In the genomic region with DNA sequence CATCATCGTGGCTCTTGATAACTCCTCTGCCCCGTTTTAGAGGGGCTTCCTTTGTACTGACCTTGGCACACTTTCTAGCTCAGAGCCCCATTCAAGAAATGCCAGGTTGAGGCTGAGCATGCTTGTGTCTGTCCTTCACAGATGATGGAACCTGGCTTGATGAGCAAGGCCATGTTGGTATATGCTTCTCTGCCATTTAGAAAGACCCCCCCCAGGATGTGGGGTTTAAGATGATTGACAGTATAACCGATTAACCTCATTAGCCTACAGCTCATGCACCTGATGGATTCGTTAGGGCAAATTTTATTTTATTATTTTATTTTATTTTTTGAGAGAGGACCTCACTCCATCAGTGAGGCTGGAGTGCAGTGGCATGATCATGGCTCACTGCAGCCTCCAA, we compare ENCODE assay signal across 9 cellular contexts. TPM values are rescaled to one million over a fixed set of nuclear protein-coding genes. Genes with fewer than 3 reads are reported as not detected.
DNase-seq lines count a peak whose midpoint lies in the region; ATAC-seq, FAIRE-seq and TF ChIP-seq lines count a peak whose summit lies in the region.
"Had no signal": no experiment of that assay in that cellular context is flagged by ENCODE, and none has a peak within 500 bp of the region (broad histone marks: within the 10 kb centered on the region; RNA-seq: fewer than 3 reads in every experiment).

No MANE protein-coding gene starts in this region.

- no peaks in the 10 kb centered on the region for H3K9me1 ChIP-seq in K562 (ENCODE audit: control insufficient read depth, insufficient read depth, low read length)

- H3K4me1 ChIP-seq in K562 (replicated peaks in 1 of 2; ENCODE audit: control insufficient read depth in 2 of 2, insufficient read depth in 2 of 2, low read length in 2 of 2) (peaks cover 12% of the 10 kb centered on the region in 2 experiments), parathyroid adenoma (peaks cover 18% of the 10 kb centered on the region)

- H3K4me2 ChIP-seq in K562 (ENCODE audit: insufficient read depth, low read length) (0 out of 2 replicates have a peak overlapping the region, but pooled peaks have one; percentile 16), parathyroid adenoma (ENCODE audit: low read length) (peak overlapping the region; percentile 30)

- peaks cover 2 to 19% of the 10 kb centered on the region in 2 experiments; a peak in 2 of 5 replicates for H3K27me3 ChIP-seq in K562 (ENCODE audit: control insufficient read depth in 2 of 2, insufficient read depth in 2 of 2, low read length in 2 of 2)
- H3K27me3 ChIP-seq in parathyroid adenoma (ENCODE audit: control insufficient read depth, insufficient read depth, low read length): no peaks in the 10 kb centered on the region

- no peak for TF ChIP-seq RAD21 in K562 (CRISPR knock-in tag; conservative IDR thresholded peaks at IDR 0.05 in 1 of 2, IDR thresholded peaks at IDR 0.05 in 1 of 2)

- no TSS peak for BruUV-seq in K562 (replicated peaks; lab: Mats Ljungman, UMichigan)

- no peak for DNase-seq in GM12892 (ENCODE audit: insufficient read length)
- no peak for DNase-seq in K562 (ENCODE audit: extremely low read depth in 1 of 4, low spot score in 3 of 4)
- DNase-seq in NCI-H524 treated with DMSO at 0.1 percent for 48 hours (lab: John Stamatoyannopoulos, UW): no peak
- no peak for DNase-seq in occipital lobe (lab: John Stamatoyannopoulos, UW)
- DNase-seq: retina had no signal

- TF ChIP-seq POLR2A in GM12892 (IDR thresholded peaks at IDR 0.05; ENCODE audit: low read depth, low read length): no peak
- TF ChIP-seq POLR2A in K562 (conservative IDR thresholded peaks at IDR 0.05): no peak

- peak; percentile 11 for ATAC-seq in HG03175 (IDR thresholded peaks at IDR 0.05; ENCODE audit: unreplicated experiment)
- no peak for ATAC-seq in K562
- no peak for ATAC-seq in GM18909 (IDR thresholded peaks at IDR 0.05; ENCODE audit: poor library complexity, unreplicated experiment)
- ATAC-seq in GM18519 (IDR thresholded peaks at IDR 0.05; ENCODE audit: low FRiP score, unreplicated experiment): no peak

- intact Hi-C loops in K562 (cut with micrococcal nuclease): no loop called here

- H3K9ac ChIP-seq in K562 (ENCODE audit: insufficient read depth in 1 of 2, low read depth in 2 of 2, low read length in 2 of 2): peak overlapping the region; percentile 28 to 53; a peak in 1 of 4 replicates
- H3K9ac ChIP-seq in parathyroid adenoma: no peak overlapping the region

- POLR2A ChIA-PET in K562 (lab: Yijun Ruan, JAX): no interaction called here

- FAIRE-seq in GM12892 (lab: Jason Lieb, UNC) (peak; percentile 17), K562 (lab: Jason Lieb, UNC) (no peak)

- TF ChIP-seq CTCF in K562 (IDR thresholded peaks at IDR 0.05 in 2 of 3, conservative IDR thresholded peaks at IDR 0.05 in 1 of 3; ENCODE audit: insufficient read depth in 2 of 3, low read depth in 1 of 3, low read length in 3 of 3): no peak
- TF ChIP-seq CTCF in parathyroid adenoma (IDR thresholded peaks at IDR 0.05): no peak

- peak overlapping the region; percentile 75; the same call in 1 of the 2 replicates for H2AFZ ChIP-seq in K562 (ENCODE audit: low read depth, low read length)
- peak overlapping the region; percentile 76 for H2AFZ ChIP-seq in parathyroid adenoma

- CTCF ChIA-PET in K562 (lab: Yijun Ruan, JAX; ENCODE audit: low intra/inter-chr PET ratio): no interaction called here

- WGBS in K562 (ENCODE audit: insufficient coverage, low coverage, missing lambda C conversion rate): 22% methylated on average over 4 of the region's 4 CpGs

- H3K36me3 ChIP-seq in K562 (ENCODE audit: control insufficient read depth, insufficient read depth, low read length): no peaks in the 10 kb centered on the region
- no peaks in the 10 kb centered on the region for H3K36me3 ChIP-seq in parathyroid adenoma (ENCODE audit: control insufficient read depth, insufficient read depth, low read length)

- H4K20me1 ChIP-seq in K562 (replicated peaks; ENCODE audit: control insufficient read depth, insufficient read depth, low read length): no peaks in the 10 kb centered on the region

- in situ Hi-C loops in K562 (cut with MboI): no loop called here

- no peak for TF ChIP-seq EP300 in K562 (IDR thresholded peaks at IDR 0.05; ENCODE audit: low read length)

- H3K9me3 ChIP-seq in K562 (replicated peaks; ENCODE audit: control insufficient read depth, insufficient read depth, low read depth, low read length) (no peaks in the 10 kb centered on the region), parathyroid adenoma (ENCODE audit: control insufficient read depth, low read length) (no peaks in the 10 kb centered on the region)

- H3K27ac ChIP-seq in K562 (ENCODE audit: extremely low read depth, low read depth, low read length): no peak overlapping the region
- H3K27ac ChIP-seq in parathyroid adenoma: peak overlapping the region; percentile 90

- no peak overlapping the region for H3K4me3 ChIP-seq in K562
- no peak overlapping the region for H3K4me3 ChIP-seq in parathyroid adenoma (ENCODE audit: low read depth, low read length)

- H3K79me2 ChIP-seq in K562 (ENCODE audit: control insufficient read depth, insufficient read depth, low read length) (no peaks in the 10 kb centered on the region), parathyroid adenoma (peaks cover 21% of the 10 kb centered on the region)

TF ChIP-seq in K562, 482 proteins besides CTCF, POLR2A, EP300 and RAD21 (continues in another document):
- TF ChIP-seq, protein P1, sequence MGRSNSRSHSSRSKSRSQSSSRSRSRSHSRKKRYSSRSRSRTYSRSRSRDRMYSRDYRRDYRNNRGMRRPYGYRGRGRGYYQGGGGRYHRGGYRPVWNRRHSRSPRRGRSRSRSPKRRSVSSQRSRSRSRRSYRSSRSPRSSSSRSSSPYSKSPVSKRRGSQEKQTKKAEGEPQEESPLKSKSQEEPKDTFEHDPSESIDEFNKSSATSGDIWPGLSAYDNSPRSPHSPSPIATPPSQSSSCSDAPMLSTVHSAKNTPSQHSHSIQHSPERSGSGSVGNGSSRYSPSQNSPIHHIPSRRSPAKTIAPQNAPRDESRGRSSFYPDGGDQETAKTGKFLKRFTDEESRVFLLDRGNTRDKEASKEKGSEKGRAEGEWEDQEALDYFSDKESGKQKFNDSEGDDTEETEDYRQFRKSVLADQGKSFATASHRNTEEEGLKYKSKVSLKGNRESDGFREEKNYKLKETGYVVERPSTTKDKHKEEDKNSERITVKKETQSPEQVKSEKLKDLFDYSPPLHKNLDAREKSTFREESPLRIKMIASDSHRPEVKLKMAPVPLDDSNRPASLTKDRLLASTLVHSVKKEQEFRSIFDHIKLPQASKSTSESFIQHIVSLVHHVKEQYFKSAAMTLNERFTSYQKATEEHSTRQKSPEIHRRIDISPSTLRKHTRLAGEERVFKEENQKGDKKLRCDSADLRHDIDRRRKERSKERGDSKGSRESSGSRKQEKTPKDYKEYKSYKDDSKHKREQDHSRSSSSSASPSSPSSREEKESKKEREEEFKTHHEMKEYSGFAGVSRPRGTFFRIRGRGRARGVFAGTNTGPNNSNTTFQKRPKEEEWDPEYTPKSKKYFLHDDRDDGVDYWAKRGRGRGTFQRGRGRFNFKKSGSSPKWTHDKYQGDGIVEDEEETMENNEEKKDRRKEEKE (IDR thresholded peaks at IDR 0.05; ENCODE audit: borderline replicate concordance in 1 of 2, control insufficient read depth in 1 of 2, low read depth in 2 of 2, low read length in 1 of 2): no peak
- TF ChIP-seq KDM4B (IDR thresholded peaks at IDR 0.05; ENCODE audit: borderline replicate concordance in 2 of 2, low read depth in 1 of 2): no peak

RNA-seq across cellular contexts. Expression of a gene that starts 21.0 kb away (rescaled TPM):
- polyA plus RNA-seq in GM12892 (2012; ENCODE audit: missing spikeins): 72.4 TPM
- total RNA-seq in K562 (2011; cell fraction: chromatin; rRNA removed; ENCODE audit: low replicate concordance): not detected in 2 replicates
- total RNA-seq in K562 (2011; cell fraction: nucleolus; rRNA removed): 0.50 TPM in 1 of 2 replicates, not detected in the other
- not detected in 2 replicates for total RNA-seq in K562 (2011; cell fraction: nucleoplasm; rRNA removed)
- 1.0 and 3.4 TPM in 2 replicates for total RNA-seq in K562 (2014; rRNA removed)
- 0.26 TPM in 1 of 2 replicates, not detected in the other for total RNA-seq in K562 (2014; rRNA removed; fragmentation: Illumina TruSeq; extraction: Trizol)
- total RNA-seq in K562 (2015; rRNA removed; fragmentation: Illumina TruSeq; extraction: Trizol): 2.1 and 2.9 TPM in 2 replicates
- 0.31 and 0.49 TPM in 2 replicates for total RNA-seq in K562 (2021)
- polyA plus RNA-seq in K562 (2011; rRNA removed): 0.32 TPM in 1 of 2 replicates, not detected in the other
- 0.31 and 0.58 TPM in 2 replicates for polyA plus RNA-seq in K562 (2011; cell fraction: cytosol; rRNA removed)
- polyA plus RNA-seq in K562 (2011; cell fraction: nucleus; rRNA removed): not detected in 2 replicates
- polyA plus RNA-seq in K562 (2012): 1.8 and 2.3 TPM in 2 replicates
- polyA plus RNA-seq in K562 (2014; fragmentation: Illumina TruSeq; extraction: Trizol): 0.55 and 1.1 TPM in 2 replicates
- under 1 TPM; 0.13 to 0.28 TPM for polyA plus RNA-seq in K562 (2014; fragmentation: Nextera tagmentation; extraction: Ambion mirVana)
- 1.0 and 1.3 TPM in 2 replicates for polyA plus RNA-seq in K562 (2014; rRNA removed)
- polyA minus RNA-seq in K562 (2011; rRNA and poly(A)+ RNA removed): not detected in 2 replicates
- polyA minus RNA-seq in K562 (2011; cell fraction: cytosol; rRNA and poly(A)+ RNA removed): not detected in 2 replicates
- not detected in 2 replicates for polyA minus RNA-seq in K562 (2011; cell fraction: nucleus; rRNA and poly(A)+ RNA removed)
- total RNA-seq in occipital lobe: 0.47 TPM

RNA-seq across cellular contexts. Expression of a gene that starts 35.2 kb away (rescaled TPM):
- 3.9 TPM for polyA plus RNA-seq in GM12892 (2012; ENCODE audit: missing spikeins)
- 0.09 TPM in 1 of 2 replicates, not detected in the other for total RNA-seq in K562 (2011; cell fraction: chromatin; rRNA removed; ENCODE audit: low replicate concordance)
- not detected in 2 replicates for total RNA-seq in K562 (2011; cell fraction: nucleolus; rRNA removed)
- total RNA-seq in K562 (2011; cell fraction: nucleoplasm; rRNA removed): not detected in 2 replicates
- total RNA-seq in K562 (2014; rRNA removed) (not detected in 2 replicates), K562 (2014; rRNA removed; fragmentation: Illumina TruSeq; extraction: Trizol) (not detected in 2 replicates), K562 (2015; rRNA removed; fragmentation: Illumina TruSeq; extraction: Trizol) (0.11 TPM in 1 of 2 replicates, not detected in the other), K562 (2021) (1.5 and 3.2 TPM in 2 replicates), occipital lobe (2.5 TPM)
- polyA plus RNA-seq in K562 (2011; rRNA removed) (0.08 TPM in 1 of 2 replicates, not detected in the other), K562 (2014; fragmentation: Illumina TruSeq; extraction: Trizol) (not detected in 2 replicates), K562 (2014; fragmentation: Nextera tagmentation; extraction: Ambion mirVana) (not detected), K562 (2014; rRNA removed) (not detected in 2 replicates)
- polyA plus RNA-seq in K562 (2011; cell fraction: cytosol; rRNA removed): 0.15 TPM in 1 of 2 replicates, not detected in the other
- not detected in 2 replicates for polyA plus RNA-seq in K562 (2011; cell fraction: nucleus; rRNA removed)
- 0.11 and 0.13 TPM in 2 replicates for polyA plus RNA-seq in K562 (2012)
- not detected in 2 replicates for polyA minus RNA-seq in K562 (2011; rRNA and poly(A)+ RNA removed)
- not detected in 2 replicates for polyA minus RNA-seq in K562 (2011; cell fraction: cytosol; rRNA and poly(A)+ RNA removed)
- 0.22 TPM in 1 of 2 replicates, not detected in the other for polyA minus RNA-seq in K562 (2011; cell fraction: nucleus; rRNA and poly(A)+ RNA removed)
